Comparison of ENCODE assay signal across 16 cellular contexts in the genomic region with DNA sequence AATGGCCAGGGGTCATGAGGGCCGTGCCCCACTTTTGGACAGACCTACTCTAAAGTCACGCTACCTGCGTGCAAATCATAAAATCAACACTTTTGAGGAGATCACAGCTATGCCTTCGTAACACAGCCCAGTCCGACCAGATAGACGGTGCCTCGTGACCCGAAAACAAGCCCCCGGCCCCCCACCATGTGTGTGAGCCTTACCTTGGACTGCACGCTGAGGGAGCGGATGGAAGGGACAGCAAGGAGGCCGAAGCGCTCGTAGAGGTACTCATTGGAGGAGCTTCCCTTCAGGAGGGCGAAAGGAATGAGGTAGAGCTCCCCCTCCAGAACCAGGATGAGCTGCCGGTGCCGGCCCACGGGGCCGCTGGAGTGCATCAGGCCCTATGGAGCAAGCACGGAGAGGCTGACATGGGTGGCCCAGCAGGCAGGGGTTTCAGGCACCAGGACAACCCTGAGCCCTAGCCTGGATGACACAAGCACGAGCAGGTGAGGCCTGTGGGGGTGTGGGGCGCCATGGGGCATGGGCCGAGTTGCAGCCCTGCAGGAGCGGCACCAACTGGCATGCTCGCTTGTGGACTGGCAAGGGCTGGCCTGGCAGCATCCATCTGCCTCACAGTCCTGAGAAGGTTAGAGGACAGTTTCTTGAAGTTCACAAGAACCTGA.
DNase-seq lines count a peak whose midpoint lies in the region; ATAC-seq, FAIRE-seq and TF ChIP-seq lines count a peak whose summit lies in the region.
"Had no signal": no experiment of that assay in that cellular context is flagged by ENCODE, and none has a peak within 500 bp of the region (broad histone marks: within the 10 kb centered on the region; RNA-seq: fewer than 3 reads in every experiment).

No MANE protein-coding gene starts in this region.

- peak overlapping the region; percentile 29; the same call in 1 of the 2 replicates for H4K8ac ChIP-seq in H1 (ENCODE audit: extremely low read depth, insufficient read depth, low read length)

- no peaks in the 10 kb centered on the region for H3K27me3 Mint-ChIP-seq in neural crest cell (ENCODE audit: low read depth)
- no peaks in the 10 kb centered on the region for H3K27me3 Mint-ChIP-seq in stimulated activated naive B cell treated with anti-CD40 and anti-IgM and Interleukin-4, amounts not matched to agents 10 μg/mL and 1 μg/mL and 100 μg/mL, for 72 hours
- H3K27me3 Mint-ChIP-seq: B cell; CD4-positive, alpha-beta T cell had no signal

- H3K9me3 ChIP-seq in H1 (ENCODE audit: insufficient read depth in 2 of 2, low read depth in 1 of 2, low read length in 1 of 2) (no peaks in the 10 kb centered on the region), iPS-15b (ENCODE audit: control insufficient read depth, insufficient read depth, low read length) (no peaks in the 10 kb centered on the region)

- no peak overlapping the region for H3K27ac ChIP-seq in H1 (ENCODE audit: low read depth, low read length)
- H3K27ac ChIP-seq: GM23248 had no signal

- H3K23ac ChIP-seq in H1 (ENCODE audit: insufficient read length): no peak overlapping the region

- no peak overlapping the region for H2AK5ac ChIP-seq in H1 (ENCODE audit: low read depth, low read length)

- no peak for DNase-seq in H1 (ENCODE audit: low read depth in 1 of 2, low spot score in 2 of 2)
- no peak for DNase-seq in neural crest cell (ENCODE audit: low read depth, low spot score)
- DNase-seq in stimulated activated naive B cell treated with anti-CD40 and anti-IgM and Interleukin-4, amounts not matched to agents 10 μg/mL and 1 μg/mL and 100 μg/mL, for 72 hours: no peak
- DNase-seq in GM10266 (ENCODE audit: extremely low spot score): no peak
- DNase-seq in NCI-H748 treated with DMSO at 0.1 percent for 48 hours (lab: John Stamatoyannopoulos, UW): no peak
- no peak for DNase-seq in GM19238 (ENCODE audit: insufficient read length, low spot score)
- DNase-seq: Calu3; CD4-positive, alpha-beta T cell; DMS 273 treated with DMSO at 0.1 percent for 48 hours; GM23248; H7 had no signal

- no peak for TF ChIP-seq RAD21 in H1 (IDR thresholded peaks at IDR 0.05 in 1 of 2, conservative IDR thresholded peaks at IDR 0.05 in 1 of 2; ENCODE audit: low read depth in 2 of 2, low read length in 2 of 2)

- H3K27ac Mint-ChIP-seq in neural crest cell (ENCODE audit: unreplicated experiment): peak overlapping the region; percentile 64
- peak overlapping the region; percentile 37 for H3K27ac Mint-ChIP-seq in stimulated activated naive B cell treated with anti-CD40 and anti-IgM and Interleukin-4, amounts not matched to agents 10 μg/mL and 1 μg/mL and 100 μg/mL, for 72 hours
- H3K27ac Mint-ChIP-seq: B cell; CD4-positive, alpha-beta T cell had no signal

- no peak overlapping the region for H2BK12ac ChIP-seq in H1 (ENCODE audit: low read depth, low read length)

- H3K4me3 Mint-ChIP-seq in neural crest cell: no peak overlapping the region
- no peak overlapping the region for H3K4me3 Mint-ChIP-seq in stimulated activated naive B cell treated with anti-CD40 and anti-IgM and Interleukin-4, amounts not matched to agents 10 μg/mL and 1 μg/mL and 100 μg/mL, for 72 hours
- H3K4me3 Mint-ChIP-seq: B cell; CD4-positive, alpha-beta T cell had no signal

- H3K4me1 Mint-ChIP-seq in neural crest cell: no peaks in the 10 kb centered on the region
- no peaks in the 10 kb centered on the region for H3K4me1 Mint-ChIP-seq in stimulated activated naive B cell treated with anti-CD40 and anti-IgM and Interleukin-4, amounts not matched to agents 10 μg/mL and 1 μg/mL and 100 μg/mL, for 72 hours
- H3K4me1 Mint-ChIP-seq: B cell had no signal

- H4K5ac ChIP-seq in H1 (ENCODE audit: insufficient read length, low read depth, low read length): no peak overlapping the region

- H3K4me1 ChIP-seq in H1 (replicated peaks in 1 of 4; ENCODE audit: control insufficient read depth in 3 of 4, insufficient read depth in 4 of 4, low read length in 3 of 4) (peaks cover 0 to 2% (median 0%) of the 10 kb centered on the region in 4 experiments; a peak in 1 of 7 replicates), iPS-15b (ENCODE audit: control insufficient read depth, insufficient read depth, low read length) (no peaks in the 10 kb centered on the region)

- WGBS in H1 (ENCODE audit: extremely low coverage in 1 of 2, insufficient coverage in 1 of 2, insufficient read length in 1 of 2, insufficient replicate concordance in 2 of 2, low coverage in 1 of 2, low lambda C conversion rate in 2 of 2, missing lambda C conversion rate in 1 of 2), 2 experiments: 94% methylated on average over 24 of the region's 25 CpGs; no CpG with 5 or more reads in 1 of the 2 experiments

- no peak overlapping the region for H3K56ac ChIP-seq in H1 (replicated peaks; ENCODE audit: insufficient read length, low read depth, low read length)

- H3K18ac ChIP-seq in H1 (ENCODE audit: extremely low read depth, low read length): no peak overlapping the region

- TF ChIP-seq EP300 in H1 (IDR thresholded peaks at IDR 0.05; ENCODE audit: borderline replicate concordance in 1 of 2, low read depth in 2 of 2, low read length in 2 of 2): no peak

- H3K27me3 ChIP-seq in H1 (replicated peaks in 1 of 4; ENCODE audit: control insufficient read depth in 3 of 4, extremely low read depth in 1 of 4, insufficient read depth in 3 of 4, low read length in 3 of 4): no peaks in the 10 kb centered on the region
- H3K27me3 ChIP-seq in iPS-15b (ENCODE audit: control insufficient read depth, insufficient read depth, low read length): no peaks in the 10 kb centered on the region

- no peak overlapping the region for H3K14ac ChIP-seq in H1 (ENCODE audit: insufficient read length)

- H3K4me3 ChIP-seq in H1 (ENCODE audit: extremely low read depth in 1 of 4, insufficient read depth in 2 of 4, low read depth in 3 of 4, low read length in 4 of 4) (no peak overlapping the region), iPS-15b (ENCODE audit: low read depth, low read length) (no peak overlapping the region)
- H3K4me3 ChIP-seq: GM12878, GM23248 had no signal

- no peaks in the 10 kb centered on the region for H3K79me2 ChIP-seq in H1 (ENCODE audit: control insufficient read depth in 1 of 2, insufficient read depth in 2 of 2, low read length in 2 of 2)

- H3K4ac ChIP-seq in H1 (replicated peaks; ENCODE audit: insufficient read length, low read depth, low read length): no peak overlapping the region

- H3K4me2 ChIP-seq in H1 (ENCODE audit: insufficient read depth in 1 of 2, low read depth in 2 of 2, low read length in 2 of 2): no peak overlapping the region

- no peaks in the 10 kb centered on the region for H3K23me2 ChIP-seq in H1 (ENCODE audit: low read depth, low read length)

- no peak overlapping the region for H2AFZ ChIP-seq in H1 (ENCODE audit: low read length)
- H2AFZ ChIP-seq: GM23248 had no signal

- TF ChIP-seq CTCF in H1 (IDR thresholded peaks at IDR 0.05; ENCODE audit: control extremely low read depth in 1 of 3, insufficient read depth in 1 of 3, low read depth in 1 of 3, low read length in 3 of 3) (no peak), neural crest cell (conservative IDR thresholded peaks at IDR 0.05) (no peak), GM10266 (IDR thresholded peaks at IDR 0.05; ENCODE audit: control insufficient read depth, insufficient read depth, low read depth, missing control alignments) (no peak)

- H2BK15ac ChIP-seq in H1 (ENCODE audit: low read length): no peak overlapping the region

- H3K36me3 Mint-ChIP-seq in neural crest cell (ENCODE audit: low read depth): no peaks in the 10 kb centered on the region
- no peaks in the 10 kb centered on the region for H3K36me3 Mint-ChIP-seq in stimulated activated naive B cell treated with anti-CD40 and anti-IgM and Interleukin-4, amounts not matched to agents 10 μg/mL and 1 μg/mL and 100 μg/mL, for 72 hours

- no peaks in the 10 kb centered on the region for H3K9me3 Mint-ChIP-seq in neural crest cell
- no peaks in the 10 kb centered on the region for H3K9me3 Mint-ChIP-seq in stimulated activated naive B cell treated with anti-CD40 and anti-IgM and Interleukin-4, amounts not matched to agents 10 μg/mL and 1 μg/mL and 100 μg/mL, for 72 hours
- H3K9me3 Mint-ChIP-seq: CD4-positive, alpha-beta T cell had no signal

- FAIRE-seq in H1 (lab: Jason Lieb, UNC): no peak
- FAIRE-seq: A204.1, GM12878, GM18507 had no signal

- H3K9ac ChIP-seq in H1 (replicated peaks in 1 of 4; ENCODE audit: extremely low read depth in 1 of 4, low read depth in 3 of 4, low read length in 3 of 4): no peak overlapping the region
- H3K9ac ChIP-seq in iPS-15b (ENCODE audit: low read depth, low read length): peak overlapping the region; percentile 37
- H3K9ac ChIP-seq: GM23248 had no signal

- H3K36me3 ChIP-seq in H1 (ENCODE audit: control insufficient read depth in 2 of 4, insufficient read depth in 4 of 4, low read length in 3 of 4) (no peaks in the 10 kb centered on the region), iPS-15b (ENCODE audit: control insufficient read depth, insufficient read depth, low read length) (no peaks in the 10 kb centered on the region)

- no peak overlapping the region; the same call in 1 of the 2 replicates for H2BK5ac ChIP-seq in H1 (ENCODE audit: low read depth, low read length)

- H3K79me1 ChIP-seq in H1 (ENCODE audit: low read depth, low read length): 0 out of 2 replicates have a peak, but pooled peaks cover 2% of the 10 kb centered on the region

- H4K20me1 ChIP-seq in H1 (replicated peaks in 1 of 2; ENCODE audit: control insufficient read depth in 1 of 2, insufficient read depth in 2 of 2, low read length in 2 of 2): peaks cover 0 to 1% of the 10 kb centered on the region in 2 experiments

- H2BK120ac ChIP-seq in H1 (replicated peaks; ENCODE audit: low read depth, low read length): no peak overlapping the region

- TF ChIP-seq POLR2A in H1 (IDR thresholded peaks at IDR 0.05; ENCODE audit: control extremely low read depth in 1 of 2, low read depth in 2 of 2, low read length in 2 of 2): no peak

- no peak for ATAC-seq in stimulated activated naive B cell treated with anti-CD40 and anti-IgM and Interleukin-4, amounts not matched to agents 10 μg/mL and 1 μg/mL and 100 μg/mL, for 72 hours (replicated peaks)
- ATAC-seq: GM12878 had no signal

- CTCF ChIA-PET in H1 (lab: Charles Lee; ENCODE audit: partially characterized antibody): interaction anchor here (0.6 to 7.1 kb wide), 9 partner anchors 8 to 120 kb away, joined by 3 to 58 read pairs (median 7); partner anchors contain the start of gene PITPNB

- no peak overlapping the region for H4K91ac ChIP-seq in H1 (replicated peaks; ENCODE audit: insufficient read length, low read length)

- POLR2A ChIA-PET in H1 (lab: Charles Lee; ENCODE audit: partially characterized antibody): interaction anchor here (1.2 kb wide), 1 partner anchor 10 kb away, joined by 4 read pairs; no protein-coding TSS in a partner anchor

- H2BK20ac ChIP-seq in H1 (ENCODE audit: low read length): no peak overlapping the region

TF ChIP-seq in H1, 55 proteins besides CTCF, POLR2A, EP300 and RAD21 (continues in another document):
- TF ChIP-seq JUN (IDR thresholded peaks at IDR 0.05; ENCODE audit: low read depth, low read length): no peak
- TF ChIP-seq CREB1 (IDR thresholded peaks at IDR 0.05): no peak
- TF ChIP-seq RFX5 (IDR thresholded peaks at IDR 0.05; ENCODE audit: borderline replicate concordance, low read depth, low read length): no peak
- TF ChIP-seq BACH1 (IDR thresholded peaks at IDR 0.05; ENCODE audit: low read length): no peak
- TF ChIP-seq GABPA (IDR thresholded peaks at IDR 0.05; ENCODE audit: borderline replicate concordance, insufficient read depth, low read length): no peak
- TF ChIP-seq PHF8 (conservative IDR thresholded peaks at IDR 0.05; ENCODE audit: low read depth, low read length): no peak
